ENCODE assay signal across 1 cellular context in the genomic region with DNA sequence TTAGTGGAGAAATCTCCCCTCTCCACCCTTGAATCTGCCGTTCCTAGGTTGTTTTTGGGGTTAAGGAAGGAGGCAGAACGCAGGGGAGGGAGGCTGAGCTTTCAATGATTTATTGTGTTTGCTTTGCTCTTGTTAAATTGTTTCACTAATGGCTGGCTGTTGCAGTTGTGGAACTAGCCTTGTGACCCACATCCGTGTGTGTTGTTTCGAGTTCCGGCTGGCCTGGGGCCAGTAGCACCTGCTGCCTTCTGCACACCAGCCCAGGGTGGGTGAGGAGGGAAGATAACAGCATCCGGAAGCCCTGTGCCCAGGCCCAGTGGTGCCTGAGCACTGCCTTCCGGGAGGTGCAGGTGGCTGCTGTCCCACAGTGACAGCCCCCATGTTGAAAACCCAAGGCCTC.
A peak's percentile ranks its signal among the peaks of the same experiment; 100 is the strongest.
TF ChIP-seq lines count a peak whose summit lies in the region.

No MANE protein-coding gene starts in this region.

TF ChIP-seq in GM12878, 131 proteins besides CTCF, POLR2A, EP300 and RAD21 (continued from another document):
- TF ChIP-seq BCL11A (IDR thresholded peaks at IDR 0.05; ENCODE audit: low read depth, low read length) (0 out of 2 replicates have a peak, but pooled peaks have one; percentile 31), NFIC (IDR thresholded peaks at IDR 0.05; ENCODE audit: low read depth, low read length) (no peak), LARP7 (IDR thresholded peaks at IDR 0.05) (no peak), NR2F1 (conservative IDR thresholded peaks at IDR 0.05) (no peak), CREB1 (IDR thresholded peaks at IDR 0.05; ENCODE audit: low read depth) (no peak), YY1 (IDR thresholded peaks at IDR 0.05; ENCODE audit: low read depth, low read length) (peak; percentile 78), CEBPB (IDR thresholded peaks at IDR 0.05; ENCODE audit: borderline replicate concordance in 1 of 2, low read depth in 2 of 2, low read length in 2 of 2) (peak in 1 of 2 experiments; percentile 4; a peak in 1 of 4 replicates), HDGF (IDR thresholded peaks at IDR 0.05) (0 out of 2 replicates have a peak, but pooled peaks have one; percentile 23), MTA2 (IDR thresholded peaks at IDR 0.05; ENCODE audit: low read depth) (0 out of 2 replicates have a peak, but pooled peaks have one; percentile 24), SIN3A (IDR thresholded peaks at IDR 0.05; ENCODE audit: low read depth, low read length) (no peak), ETV6 (conservative IDR thresholded peaks at IDR 0.05 in 1 of 2, IDR thresholded peaks at IDR 0.05 in 1 of 2; ENCODE audit: borderline replicate concordance in 1 of 2, low read depth in 1 of 2) (peak in 1 of 2 experiments; percentile 76; a peak in 2 of 4 replicates), NR2C2 (IDR thresholded peaks at IDR 0.05; ENCODE audit: borderline replicate concordance, control insufficient read depth, insufficient read length, low read depth) (no peak), RUNX3 (IDR thresholded peaks at IDR 0.05; ENCODE audit: low read length) (peak; percentile 53; the same call in 1 of the 2 replicates), SMAD1 (IDR thresholded peaks at IDR 0.05; ENCODE audit: low read depth, partially characterized antibody) (peak; percentile 84), SP1 (IDR thresholded peaks at IDR 0.05; ENCODE audit: low read depth, low read length) (no peak), PAX5 (IDR thresholded peaks at IDR 0.05; ENCODE audit: borderline replicate concordance, low read depth, low read length) (peak; percentile 62; the same call in 1 of the 2 replicates), MEF2A (IDR thresholded peaks at IDR 0.05; ENCODE audit: insufficient read depth, low read depth, low read length) (no peak), TAF1 (IDR thresholded peaks at IDR 0.05; ENCODE audit: borderline replicate concordance, low read depth, low read length) (0 out of 2 replicates have a peak, but pooled peaks have one; percentile 34), MXI1 (IDR thresholded peaks at IDR 0.05; ENCODE audit: low read depth, low read length) (peak; percentile 32; the same call in 1 of the 2 replicates), GABPA (IDR thresholded peaks at IDR 0.05; ENCODE audit: low read depth) (peak; percentile 81), TCF3 (IDR thresholded peaks at IDR 0.05; ENCODE audit: borderline replicate concordance, insufficient read depth, low read depth, low read length) (peak; percentile 81), TCF12 (IDR thresholded peaks at IDR 0.05; ENCODE audit: low read depth, low read length) (peak; percentile 77; the same call in 1 of the 2 replicates), BHLHE40 (IDR thresholded peaks at IDR 0.05; ENCODE audit: borderline replicate concordance in 1 of 2, low read depth in 2 of 2, low read length in 1 of 2) (peak; percentile 61 to 77; a peak in 3 of 4 replicates), CBX3 (IDR thresholded peaks at IDR 0.05; ENCODE audit: borderline replicate concordance, low read depth) (no peak), POLR2AphosphoS5 (IDR thresholded peaks at IDR 0.05; ENCODE audit: low read length) (peak; percentile 69; the same call in 1 of the 2 replicates), GATAD2B (conservative IDR thresholded peaks at IDR 0.05; ENCODE audit: low read depth) (0 out of 2 replicates have a peak, but pooled peaks have one; percentile 33)
- TF ChIP-seq, protein P1, sequence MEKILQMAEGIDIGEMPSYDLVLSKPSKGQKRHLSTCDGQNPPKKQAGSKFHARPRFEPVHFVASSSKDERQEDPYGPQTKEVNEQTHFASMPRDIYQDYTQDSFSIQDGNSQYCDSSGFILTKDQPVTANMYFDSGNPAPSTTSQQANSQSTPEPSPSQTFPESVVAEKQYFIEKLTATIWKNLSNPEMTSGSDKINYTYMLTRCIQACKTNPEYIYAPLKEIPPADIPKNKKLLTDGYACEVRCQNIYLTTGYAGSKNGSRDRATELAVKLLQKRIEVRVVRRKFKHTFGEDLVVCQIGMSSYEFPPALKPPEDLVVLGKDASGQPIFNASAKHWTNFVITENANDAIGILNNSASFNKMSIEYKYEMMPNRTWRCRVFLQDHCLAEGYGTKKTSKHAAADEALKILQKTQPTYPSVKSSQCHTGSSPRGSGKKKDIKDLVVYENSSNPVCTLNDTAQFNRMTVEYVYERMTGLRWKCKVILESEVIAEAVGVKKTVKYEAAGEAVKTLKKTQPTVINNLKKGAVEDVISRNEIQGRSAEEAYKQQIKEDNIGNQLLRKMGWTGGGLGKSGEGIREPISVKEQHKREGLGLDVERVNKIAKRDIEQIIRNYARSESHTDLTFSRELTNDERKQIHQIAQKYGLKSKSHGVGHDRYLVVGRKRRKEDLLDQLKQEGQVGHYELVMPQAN (conservative IDR thresholded peaks at IDR 0.05) = 0 out of 2 replicates have a peak, but pooled peaks have one; percentile 17
- TF ChIP-seq, protein P2, sequence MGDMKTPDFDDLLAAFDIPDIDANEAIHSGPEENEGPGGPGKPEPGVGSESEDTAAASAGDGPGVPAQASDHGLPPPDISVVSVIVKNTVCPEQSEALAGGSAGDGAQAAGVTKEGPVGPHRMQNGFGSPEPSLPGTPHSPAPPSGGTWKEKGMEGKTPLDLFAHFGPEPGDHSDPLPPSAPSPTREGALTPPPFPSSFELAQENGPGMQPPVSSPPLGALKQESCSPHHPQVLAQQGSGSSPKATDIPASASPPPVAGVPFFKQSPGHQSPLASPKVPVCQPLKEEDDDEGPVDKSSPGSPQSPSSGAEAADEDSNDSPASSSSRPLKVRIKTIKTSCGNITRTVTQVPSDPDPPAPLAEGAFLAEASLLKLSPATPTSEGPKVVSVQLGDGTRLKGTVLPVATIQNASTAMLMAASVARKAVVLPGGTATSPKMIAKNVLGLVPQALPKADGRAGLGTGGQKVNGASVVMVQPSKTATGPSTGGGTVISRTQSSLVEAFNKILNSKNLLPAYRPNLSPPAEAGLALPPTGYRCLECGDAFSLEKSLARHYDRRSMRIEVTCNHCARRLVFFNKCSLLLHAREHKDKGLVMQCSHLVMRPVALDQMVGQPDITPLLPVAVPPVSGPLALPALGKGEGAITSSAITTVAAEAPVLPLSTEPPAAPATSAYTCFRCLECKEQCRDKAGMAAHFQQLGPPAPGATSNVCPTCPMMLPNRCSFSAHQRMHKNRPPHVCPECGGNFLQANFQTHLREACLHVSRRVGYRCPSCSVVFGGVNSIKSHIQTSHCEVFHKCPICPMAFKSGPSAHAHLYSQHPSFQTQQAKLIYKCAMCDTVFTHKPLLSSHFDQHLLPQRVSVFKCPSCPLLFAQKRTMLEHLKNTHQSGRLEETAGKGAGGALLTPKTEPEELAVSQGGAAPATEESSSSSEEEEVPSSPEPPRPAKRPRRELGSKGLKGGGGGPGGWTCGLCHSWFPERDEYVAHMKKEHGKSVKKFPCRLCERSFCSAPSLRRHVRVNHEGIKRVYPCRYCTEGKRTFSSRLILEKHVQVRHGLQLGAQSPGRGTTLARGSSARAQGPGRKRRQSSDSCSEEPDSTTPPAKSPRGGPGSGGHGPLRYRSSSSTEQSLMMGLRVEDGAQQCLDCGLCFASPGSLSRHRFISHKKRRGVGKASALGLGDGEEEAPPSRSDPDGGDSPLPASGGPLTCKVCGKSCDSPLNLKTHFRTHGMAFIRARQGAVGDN (IDR thresholded peaks at IDR 0.05) = peak; percentile 70; the same call in 1 of the 2 replicates
- TF ChIP-seq, protein P3, sequence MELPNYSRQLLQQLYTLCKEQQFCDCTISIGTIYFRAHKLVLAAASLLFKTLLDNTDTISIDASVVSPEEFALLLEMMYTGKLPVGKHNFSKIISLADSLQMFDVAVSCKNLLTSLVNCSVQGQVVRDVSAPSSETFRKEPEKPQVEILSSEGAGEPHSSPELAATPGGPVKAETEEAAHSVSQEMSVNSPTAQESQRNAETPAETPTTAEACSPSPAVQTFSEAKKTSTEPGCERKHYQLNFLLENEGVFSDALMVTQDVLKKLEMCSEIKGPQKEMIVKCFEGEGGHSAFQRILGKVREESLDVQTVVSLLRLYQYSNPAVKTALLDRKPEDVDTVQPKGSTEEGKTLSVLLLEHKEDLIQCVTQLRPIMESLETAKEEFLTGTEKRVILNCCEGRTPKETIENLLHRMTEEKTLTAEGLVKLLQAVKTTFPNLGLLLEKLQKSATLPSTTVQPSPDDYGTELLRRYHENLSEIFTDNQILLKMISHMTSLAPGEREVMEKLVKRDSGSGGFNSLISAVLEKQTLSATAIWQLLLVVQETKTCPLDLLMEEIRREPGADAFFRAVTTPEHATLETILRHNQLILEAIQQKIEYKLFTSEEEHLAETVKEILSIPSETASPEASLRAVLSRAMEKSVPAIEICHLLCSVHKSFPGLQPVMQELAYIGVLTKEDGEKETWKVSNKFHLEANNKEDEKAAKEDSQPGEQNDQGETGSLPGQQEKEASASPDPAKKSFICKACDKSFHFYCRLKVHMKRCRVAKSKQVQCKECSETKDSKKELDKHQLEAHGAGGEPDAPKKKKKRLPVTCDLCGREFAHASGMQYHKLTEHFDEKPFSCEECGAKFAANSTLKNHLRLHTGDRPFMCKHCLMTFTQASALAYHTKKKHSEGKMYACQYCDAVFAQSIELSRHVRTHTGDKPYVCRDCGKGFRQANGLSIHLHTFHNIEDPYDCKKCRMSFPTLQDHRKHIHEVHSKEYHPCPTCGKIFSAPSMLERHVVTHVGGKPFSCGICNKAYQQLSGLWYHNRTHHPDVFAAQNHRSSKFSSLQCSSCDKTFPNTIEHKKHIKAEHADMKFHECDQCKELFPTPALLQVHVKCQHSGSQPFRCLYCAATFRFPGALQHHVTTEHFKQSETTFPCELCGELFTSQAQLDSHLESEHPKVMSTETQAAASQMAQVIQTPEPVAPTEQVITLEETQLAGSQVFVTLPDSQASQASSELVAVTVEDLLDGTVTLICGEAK (IDR thresholded peaks at IDR 0.05; ENCODE audit: borderline replicate concordance) = peak; percentile 63; the same call in 1 of the 2 replicates
- TF ChIP-seq, protein P4, sequence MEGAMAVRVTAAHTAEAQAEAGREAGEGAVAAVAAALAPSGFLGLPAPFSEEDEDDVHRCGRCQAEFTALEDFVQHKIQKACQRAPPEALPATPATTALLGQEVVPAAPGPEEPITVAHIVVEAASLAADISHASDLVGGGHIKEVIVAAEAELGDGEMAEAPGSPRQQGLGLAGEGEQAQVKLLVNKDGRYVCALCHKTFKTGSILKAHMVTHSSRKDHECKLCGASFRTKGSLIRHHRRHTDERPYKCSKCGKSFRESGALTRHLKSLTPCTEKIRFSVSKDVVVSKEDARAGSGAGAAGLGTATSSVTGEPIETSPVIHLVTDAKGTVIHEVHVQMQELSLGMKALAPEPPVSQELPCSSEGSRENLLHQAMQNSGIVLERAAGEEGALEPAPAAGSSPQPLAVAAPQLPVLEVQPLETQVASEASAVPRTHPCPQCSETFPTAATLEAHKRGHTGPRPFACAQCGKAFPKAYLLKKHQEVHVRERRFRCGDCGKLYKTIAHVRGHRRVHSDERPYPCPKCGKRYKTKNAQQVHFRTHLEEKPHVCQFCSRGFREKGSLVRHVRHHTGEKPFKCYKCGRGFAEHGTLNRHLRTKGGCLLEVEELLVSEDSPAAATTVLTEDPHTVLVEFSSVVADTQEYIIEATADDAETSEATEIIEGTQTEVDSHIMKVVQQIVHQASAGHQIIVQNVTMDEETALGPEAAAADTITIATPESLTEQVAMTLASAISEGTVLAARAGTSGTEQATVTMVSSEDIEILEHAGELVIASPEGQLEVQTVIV (IDR thresholded peaks at IDR 0.05; ENCODE audit: borderline replicate concordance, partially characterized antibody) = no peak
- TF ChIP-seq, protein P5, sequence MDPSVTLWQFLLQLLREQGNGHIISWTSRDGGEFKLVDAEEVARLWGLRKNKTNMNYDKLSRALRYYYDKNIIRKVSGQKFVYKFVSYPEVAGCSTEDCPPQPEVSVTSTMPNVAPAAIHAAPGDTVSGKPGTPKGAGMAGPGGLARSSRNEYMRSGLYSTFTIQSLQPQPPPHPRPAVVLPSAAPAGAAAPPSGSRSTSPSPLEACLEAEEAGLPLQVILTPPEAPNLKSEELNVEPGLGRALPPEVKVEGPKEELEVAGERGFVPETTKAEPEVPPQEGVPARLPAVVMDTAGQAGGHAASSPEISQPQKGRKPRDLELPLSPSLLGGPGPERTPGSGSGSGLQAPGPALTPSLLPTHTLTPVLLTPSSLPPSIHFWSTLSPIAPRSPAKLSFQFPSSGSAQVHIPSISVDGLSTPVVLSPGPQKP (IDR thresholded peaks at IDR 0.05; ENCODE audit: low read depth, low read length) = peak; percentile 62; the same call in 1 of the 2 replicates
